ENCODE assay signal across 14 cellular contexts in genomic region chr9:68323749-68324148, GRCh38. TPM values are rescaled to one million over a fixed set of nuclear protein-coding genes. Genes with fewer than 3 reads are reported as not detected.
"Had no signal": no experiment of that assay in that cellular context is flagged by ENCODE, and none has a peak within 500 bp of the region (broad histone marks: within the 10 kb centered on the region; RNA-seq: fewer than 3 reads in every experiment).

No MANE protein-coding gene starts in this region.

RNA-seq across cellular contexts. Expression of gene FOXD4L3, which starts 21.1 kb away (rescaled TPM):
- total RNA-seq: activated B cell treated with CpG ODN at 0.5 μM for 24 hours; activated CD4-positive, alpha-beta memory T cell treated with anti-CD3 and anti-CD28 coated beads for 36 hours; activated CD4-positive, alpha-beta memory T cell treated with anti-CD3 and anti-CD28 coated beads, Interleukin-2, amount 10 ng/mL, durations not matched to agents 7 days and 5 days; activated CD4-positive, alpha-beta T cell treated with anti-CD3 and anti-CD28 coated beads for 36 hours; activated CD4-positive, alpha-beta T cell treated with anti-CD3 and anti-CD28 coated beads, Interleukin-2, amount 10 ng/mL, durations not matched to agents 24 days and 14 days; T-helper 17 cell; T-helper 2 cell treated with Interferon-gamma antibody and Interleukin-4, amounts not matched to agents 100 ng/mL and 5 ng/mL, for 36 hours; WTC11 had no signal

RNA-seq across cellular contexts. Expression of gene PGM5, which starts 32.7 kb away (rescaled TPM):
- total RNA-seq: activated B cell treated with CpG ODN at 0.5 μM for 24 hours; activated CD4-positive, alpha-beta memory T cell treated with anti-CD3 and anti-CD28 coated beads for 36 hours; activated CD4-positive, alpha-beta memory T cell treated with anti-CD3 and anti-CD28 coated beads, Interleukin-2, amount 10 ng/mL, durations not matched to agents 7 days and 5 days; activated CD4-positive, alpha-beta T cell treated with anti-CD3 and anti-CD28 coated beads for 36 hours; activated CD4-positive, alpha-beta T cell treated with anti-CD3 and anti-CD28 coated beads, Interleukin-2, amount 10 ng/mL, durations not matched to agents 24 days and 14 days; activated CD4-positive, alpha-beta T cell treated with anti-CD3 and anti-CD28 coated beads, Interleukin-2, amount 10 ng/mL, durations not matched to agents 7 days and 5 days; activated CD8-positive, alpha-beta memory T cell treated with anti-CD3 and anti-CD28 coated beads for 36 hours; activated CD8-positive, alpha-beta memory T cell treated with anti-CD3 and anti-CD28 coated beads, Interleukin-2, amount 10 ng/mL, durations not matched to agents 7 days and 5 days; activated CD8-positive, alpha-beta T cell treated with anti-CD3 and anti-CD28 coated beads for 36 hours; activated CD8-positive, alpha-beta T cell treated with anti-CD3 and anti-CD28 coated beads, Interleukin-2, amount 10 ng/mL, durations not matched to agents 7 days and 5 days; T-helper 1 cell treated with Interleukin-12 subunit alpha and Interleukin-12 subunit beta and Interleukin-4 antibody, amounts not matched to agents 30 ng/mL and 1 ng/mL, for 36 hours; T-helper 2 cell treated with Interferon-gamma antibody and Interleukin-4, amounts not matched to agents 100 ng/mL and 5 ng/mL, for 36 hours had no signal
